30 cellular contexts compared by ENCODE assay signal in the genomic region with DNA sequence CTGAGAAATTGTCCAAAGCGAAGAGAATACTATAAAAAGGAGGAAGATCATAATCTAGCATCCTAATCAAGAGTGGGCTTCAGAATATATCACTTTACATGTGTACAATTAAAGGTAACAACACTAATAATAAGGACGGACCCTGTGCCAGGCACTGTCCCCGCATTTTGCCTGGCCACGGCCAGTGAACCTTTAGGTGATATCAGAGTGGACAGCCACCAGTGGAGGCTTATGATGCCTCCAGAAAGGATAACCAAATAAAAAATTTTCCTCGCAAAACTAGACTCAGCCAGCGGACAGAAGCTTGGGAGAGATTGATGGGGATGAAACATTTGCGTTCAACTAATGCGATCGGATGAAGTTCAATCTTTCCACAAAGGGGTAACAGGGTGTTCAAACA.
"Had no signal": no experiment of that assay in that cellular context is flagged by ENCODE, and none has a peak within 500 bp of the region (broad histone marks: within the 10 kb centered on the region; RNA-seq: fewer than 3 reads in every experiment).

No MANE protein-coding gene starts in this region.

- H3K27ac ChIP-seq: KMS-11 had no signal

- H3K4me2 ChIP-seq: KMS-11 had no signal

- DNase-seq: Karpas-422, Kasumi-1, KG1, MG63, MM.1S, NCI-H1048, NCI-H1092, NCI-H1092 treated with DMSO at 0.1 percent for 48 hours, NCI-H1105, NCI-H1105 treated with DMSO at 0.1 percent for 48 hours, NCI-H1417 treated with DMSO at 0.1 percent for 48 hours, NCI-H1436, NCI-H1436 treated with DMSO at 0.1 percent for 48 hours, NCI-H146, NCI-H1694, NCI-H1694 treated with DMSO at 0.1 percent for 48 hours, NCI-H187, NCI-H187 treated with DMSO at 0.1 percent for 48 hours, NCI-H1930, NCI-H2029 treated with DMSO at 0.1 percent for 48 hours, NCI-H2081, NCI-H2081 treated with DMSO at 0.1 percent for 48 hours, NCI-H2107, NCI-H2171, NCI-H2227 treated with DMSO at 0.1 percent for 48 hours, NCI-H226, NCI-H345, NCI-H446, NCI-H446 treated with DMSO at 0.1 percent for 48 hours had no signal

- H3K36me3 ChIP-seq: MG63 had no signal

- H3K4me3 ChIP-seq: MG63 had no signal

- H3K9me3 ChIP-seq: MG63 had no signal
